In genomic region chr7:27201231-27202017, GRCh38 we compare ENCODE assay signal across 9 cellular contexts. TPM values are rescaled to one million over a fixed set of nuclear protein-coding genes. Genes with fewer than 3 reads are reported as not detected.
DNase-seq lines count a peak whose midpoint lies in the region; ATAC-seq, FAIRE-seq and TF ChIP-seq lines count a peak whose summit lies in the region.
"Had no signal": no experiment of that assay in that cellular context is flagged by ENCODE, and none has a peak within 500 bp of the region (broad histone marks: within the 10 kb centered on the region; RNA-seq: fewer than 3 reads in every experiment).

No MANE protein-coding gene starts in this region.

- no peak overlapping the region for H3K9ac ChIP-seq in astrocyte (ENCODE audit: low read length)
- H3K9ac ChIP-seq in smooth muscle cell (ENCODE audit: low read depth), result no peak overlapping the region

- H3K27ac ChIP-seq in astrocyte (ENCODE audit: low read depth, low read length), result no peak overlapping the region
- H3K27ac ChIP-seq in smooth muscle cell (ENCODE audit: low read depth), result peak overlapping the region; percentile 52
- H3K27ac ChIP-seq: 22Rv1 had no signal

- peaks cover 95% of the 10 kb centered on the region for H3K27me3 ChIP-seq in astrocyte (ENCODE audit: insufficient read depth, low read length)
- peaks cover 23% of the 10 kb centered on the region for H3K27me3 ChIP-seq in smooth muscle cell (ENCODE audit: low read depth)

- H3K36me3 ChIP-seq in astrocyte (ENCODE audit: insufficient read depth, low read length) (no peaks in the 10 kb centered on the region), smooth muscle cell (ENCODE audit: low read depth) (no peaks in the 10 kb centered on the region)

- H3K4me3 ChIP-seq in astrocyte (ENCODE audit: insufficient read depth, low read depth, low read length) (no peak overlapping the region), smooth muscle cell (peak overlapping the region; percentile 56)

- FAIRE-seq in astrocyte (lab: Jason Lieb, UNC), result no peak

- H3K9me3 ChIP-seq in astrocyte (ENCODE audit: insufficient read depth, low read depth, low read length), result peaks cover 8% of the 10 kb centered on the region
- no peaks in the 10 kb centered on the region for H3K9me3 ChIP-seq in smooth muscle cell (replicated peaks; ENCODE audit: low read depth)

- H3K4me2 ChIP-seq in astrocyte (ENCODE audit: low read length) (peak overlapping the region; percentile 19), smooth muscle cell (peak overlapping the region; percentile 86)

- H3K4me1 Mint-ChIP-seq in astrocyte (ENCODE audit: low read depth, unreplicated experiment), result no peaks in the 10 kb centered on the region

- TF ChIP-seq CTCF in astrocyte (IDR thresholded peaks at IDR 0.05; ENCODE audit: insufficient read depth, low read depth, low read length), result no peak
- TF ChIP-seq CTCF in smooth muscle cell (IDR thresholded peaks at IDR 0.05; ENCODE audit: borderline replicate concordance, insufficient read depth, poor library complexity, severe bottlenecking), result no peak

- H4K20me1 ChIP-seq in astrocyte (ENCODE audit: insufficient read depth, low read length), result peaks cover 39% of the 10 kb centered on the region
- H4K20me1 ChIP-seq in smooth muscle cell (ENCODE audit: low read depth), result peaks cover 29% of the 10 kb centered on the region

- H2AFZ ChIP-seq in astrocyte (ENCODE audit: low read depth, low read length) (no peak overlapping the region), smooth muscle cell (ENCODE audit: low read depth) (peak overlapping the region; percentile 74)

- H3K79me2 ChIP-seq in astrocyte (ENCODE audit: insufficient read depth, low read length) (no peaks in the 10 kb centered on the region), smooth muscle cell (ENCODE audit: low read depth) (peaks cover 87% of the 10 kb centered on the region)

- 14% methylated on average over 9 of the region's 9 CpGs for WGBS in smooth muscle cell (ENCODE audit: low lambda C conversion rate)

- H3F3A ChIP-seq in smooth muscle cell (ENCODE audit: low read depth), result peaks cover 13% of the 10 kb centered on the region

- peaks cover 23% of the 10 kb centered on the region for H3K9me3 Mint-ChIP-seq in astrocyte (ENCODE audit: unreplicated experiment)

- peak; percentile 51 for DNase-seq in DMS 273 (lab: John Stamatoyannopoulos, UW; ENCODE audit: unreplicated experiment)
- no peak for DNase-seq in DMS 273 treated with DMSO at 0.1 percent for 48 hours (lab: John Stamatoyannopoulos, UW)
- DNase-seq in astrocyte (ENCODE audit: low read depth), result no peak
- no peak for DNase-seq in smooth muscle cell (lab: John Stamatoyannopoulos, UW; ENCODE audit: unreplicated experiment)
- no peak for DNase-seq in AG08395 (ENCODE audit: low spot score)
- DNase-seq: NCI-H526 had no signal

- H3K27me3 Mint-ChIP-seq in astrocyte (ENCODE audit: low read depth, unreplicated experiment), result peaks cover 90% of the 10 kb centered on the region

- H3K4me1 ChIP-seq in astrocyte (ENCODE audit: insufficient read depth, low read length), result peaks cover 10% of the 10 kb centered on the region
- no peaks in the 10 kb centered on the region for H3K4me1 ChIP-seq in smooth muscle cell (ENCODE audit: low read depth)

- no peak overlapping the region for H3K4me3 Mint-ChIP-seq in astrocyte (ENCODE audit: unreplicated experiment)

- no peak for ATAC-seq in HG03139 (IDR thresholded peaks at IDR 0.05; ENCODE audit: unreplicated experiment)

- peak overlapping the region; percentile 47 for H3K27ac Mint-ChIP-seq in astrocyte (ENCODE audit: unreplicated experiment)

- no peaks in the 10 kb centered on the region for H3K36me3 Mint-ChIP-seq in astrocyte (ENCODE audit: low read depth, unreplicated experiment)

RNA-seq across cellular contexts. Expression of gene HOXA13, which starts 1.5 kb away (rescaled TPM):
- total RNA-seq in astrocyte (not detected in 2 replicates), smooth muscle cell (14.2 and 21.6 TPM in 2 replicates)
- polyA plus RNA-seq in smooth muscle cell, result 6.2 and 10.0 TPM in 2 replicates
- total RNA-seq: pulmonary artery endothelial cell had no signal

RNA-seq across cellular contexts. Expression of gene HOXA11, which starts 16.4 kb away (rescaled TPM):
- total RNA-seq in astrocyte (not detected in 2 replicates), smooth muscle cell (18.2 and 20.3 TPM in 2 replicates)
- polyA plus RNA-seq in smooth muscle cell, result 25.2 and 27.7 TPM in 2 replicates
- total RNA-seq: pulmonary artery endothelial cell had no signal

RNA-seq across cellular contexts. Expression of gene HOXA10, which starts 27.3 kb away (rescaled TPM):
- total RNA-seq in astrocyte (not detected in 2 replicates), smooth muscle cell (35.7 and 53.6 TPM in 2 replicates)
- 37.6 and 39.4 TPM in 2 replicates for polyA plus RNA-seq in smooth muscle cell

RNA-seq across cellular contexts. Expression of gene HOXA9, which starts 36.1 kb away (rescaled TPM):
- not detected in 2 replicates for total RNA-seq in astrocyte
- total RNA-seq in smooth muscle cell, result 22.9 and 35.8 TPM in 2 replicates
- polyA plus RNA-seq in smooth muscle cell, result 12.6 and 19.2 TPM in 2 replicates

RNA-seq across cellular contexts. Expression of gene EVX1, which starts 41.2 kb away (rescaled TPM):
- total RNA-seq in astrocyte (not detected in 2 replicates), smooth muscle cell (0.18 and 0.36 TPM in 2 replicates)
- polyA plus RNA-seq in smooth muscle cell, result 2.0 and 2.6 TPM in 2 replicates
- total RNA-seq: pulmonary artery endothelial cell had no signal

Comparison
In these comparisons a context has a peak if more than half of its experiments do, and no peak if none do; other contexts are left out.
1. RNA of gene HOXA13, which starts 1.5 kb away (total RNA-seq): 14.2 to 21.6 TPM in smooth muscle cell; not detected in astrocyte; every median in the first group is over 10 times any median in the second.
2. RNA of gene HOXA11, which starts 16.4 kb away (total RNA-seq): 18.2 to 20.3 TPM in smooth muscle cell; not detected in astrocyte; every median in the first group is over 10 times any median in the second.
3. RNA of gene HOXA10, which starts 27.3 kb away (total RNA-seq): 35.7 to 53.6 TPM in smooth muscle cell; not detected in astrocyte; every median in the first group is over 10 times any median in the second.